In the genomic region with DNA sequence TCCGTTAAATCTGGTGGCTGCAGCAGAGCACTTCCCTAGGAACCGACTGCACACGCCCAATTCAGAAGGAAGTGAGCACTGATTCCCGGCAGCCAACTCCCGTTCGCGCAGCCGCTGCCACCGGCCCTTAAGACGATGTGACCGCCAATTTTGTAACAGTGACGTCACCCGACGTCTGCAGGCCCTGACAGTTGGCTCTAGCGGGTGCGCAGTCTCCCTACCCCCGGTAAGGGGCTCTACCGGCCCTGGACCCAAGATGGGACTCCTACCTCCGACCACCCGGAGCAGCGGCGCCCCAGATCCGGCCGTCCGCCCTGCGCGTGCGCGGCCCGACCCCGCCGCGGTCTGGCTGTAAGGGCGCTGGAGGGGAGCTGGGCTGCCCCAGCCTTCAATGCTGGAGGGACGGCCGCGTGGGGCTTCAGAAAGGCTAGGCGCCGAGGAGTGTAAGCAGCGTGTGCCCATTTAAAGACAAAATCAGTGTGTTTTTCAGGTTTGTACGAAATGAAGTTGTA, we compare ENCODE assay signal across 8 cellular contexts.
DNase-seq lines count a peak whose midpoint lies in the region; ATAC-seq lines count a peak whose summit lies in the region.

No MANE protein-coding gene starts in this region.

- H3K27ac ChIP-seq in ACC112 (ENCODE audit: low read depth, low read length) = peak overlapping the region; percentile 76

- H3K4me1 ChIP-seq in ACC112 (ENCODE audit: control insufficient read depth, insufficient read depth, low read length, unreplicated experiment) = peaks cover 24% of the 10 kb centered on the region

- peak; percentile 89 for DNase-seq in NCI-H345 (lab: John Stamatoyannopoulos, UW)
- peak; percentile 18 to 36 for DNase-seq in activated CD4-positive, alpha-beta T cell treated with anti-CD3 and anti-CD28 coated beads, Interleukin-2, amount 50 U/mL, for 24 hours (ENCODE audit: low read depth in 1 of 2, low spot score in 1 of 2)
- DNase-seq in dedifferentiated amniotic fluid mesenchymal stem cell (ENCODE audit: extremely low spot score) = peak; percentile 82
- DNase-seq in left kidney (ENCODE audit: low read depth, low spot score) = peak; percentile 93
- DNase-seq in stimulated activated CD4-positive, alpha-beta T cell treated with anti-CD3 and anti-CD28 coated beads, Interleukin-1b, Interleukin-23, amount 100 ng/mL, for 4 hours (ENCODE audit: low read depth in 2 of 2) = peak; percentile 22 to 28

- H3K79me2 ChIP-seq in ACC112 (ENCODE audit: control insufficient read depth, insufficient read depth, low read length, unreplicated experiment) = no peaks in the 10 kb centered on the region

- no peaks in the 10 kb centered on the region for H3K27me3 ChIP-seq in ACC112 (ENCODE audit: insufficient read depth, low read length)

- peak; percentile 71 for ATAC-seq in GM18867 (IDR thresholded peaks at IDR 0.05; ENCODE audit: unreplicated experiment)
- ATAC-seq in HG03103 (IDR thresholded peaks at IDR 0.05; ENCODE audit: low read depth, unreplicated experiment) = peak; percentile 86

- peak overlapping the region; percentile 80 for H2AFZ ChIP-seq in ACC112 (ENCODE audit: low read length, unreplicated experiment)

- H3K4me3 ChIP-seq in ACC112 (ENCODE audit: low read depth, low read length) = peak overlapping the region; percentile 74

- H3K36me3 ChIP-seq in ACC112 (ENCODE audit: insufficient read depth, low read length) = peaks cover 8% of the 10 kb centered on the region

Comparison
In these comparisons a context has a peak if more than half of its experiments do, and no peak if none do; other contexts are left out.
1. Peak in every context shown above with its lines: DNase-seq, ATAC-seq, H3K4me3 ChIP-seq and H3K27ac ChIP-seq.
2. DNase-seq: peak in every context shown above with its lines; median percentile 93 in left kidney; 89 in NCI-H345; 82 in dedifferentiated amniotic fluid mesenchymal stem cell; 27 in activated CD4-positive, alpha-beta T cell treated with anti-CD3 and anti-CD28 coated beads, Interleukin-2, amount 50 U/mL, for 24 hours; 25 in stimulated activated CD4-positive, alpha-beta T cell treated with anti-CD3 and anti-CD28 coated beads, Interleukin-1b, Interleukin-23, amount 100 ng/mL, for 4 hours.